In genomic region chr4:112668131-112668530, GRCh38 we compare ENCODE assay signal across 35 cellular contexts.
"Had no signal": no experiment of that assay in that cellular context is flagged by ENCODE, and none has a peak within 500 bp of the region (broad histone marks: within the 10 kb centered on the region; RNA-seq: fewer than 3 reads in every experiment).

No MANE protein-coding gene starts in this region.

- H3K36me3 ChIP-seq: adrenal gland, esophagus squamous epithelium, gastroesophageal sphincter, WERI-Rb-1 had no signal

- DNase-seq: activated CD4-positive, alpha-beta memory T cell treated with anti-CD3 and anti-CD28 coated beads for 36 hours; activated CD4-positive, alpha-beta T cell treated with anti-CD3 and anti-CD28 coated beads for 36 hours; activated CD4-positive, alpha-beta T cell treated with anti-CD3 and anti-CD28 coated beads, Interleukin-2, amount 10 ng/mL, durations not matched to agents 24 days and 14 days; activated CD4-positive, CD25-positive, alpha-beta regulatory T cell; activated CD4-positive, CD25-positive, alpha-beta regulatory T cell treated with anti-CD3 and anti-CD28 coated beads, Interleukin-2, amount 50 U/mL, for 72 hours; activated CD8-positive, alpha-beta memory T cell treated with anti-CD3 and anti-CD28 coated beads, Interleukin-2, amount 10 ng/mL, durations not matched to agents 7 days and 5 days; activated CD8-positive, alpha-beta memory T cell treated with anti-CD3 and anti-CD28 coated beads, Interleukin-2, amount 50 U/mL, for 4 hours; activated CD8-positive, alpha-beta T cell treated with anti-CD3 and anti-CD28 coated beads, Interleukin-2, amount 10 ng/mL, durations not matched to agents 7 days and 5 days; activated effector memory CD4-positive, alpha-beta T cell treated with anti-CD3 and anti-CD28 coated beads, Interleukin-2, amount 50 U/mL, for 16 hours; activated naive CD4-positive, alpha-beta T cell treated with anti-CD3 and anti-CD28 coated beads for 36 hours; activated naive CD8-positive, alpha-beta T cell treated with anti-CD3 and anti-CD28 coated beads for 36 hours; activated naive CD8-positive, alpha-beta T cell treated with anti-CD3 and anti-CD28 coated beads, Interleukin-2, amount 50 U/mL, for 24 hours; activated T-cell treated with anti-CD3 and anti-CD28 coated beads, Interleukin-2, amount 50 U/mL, for 1 hour; activated T-cell treated with anti-CD3 and anti-CD28 coated beads, Interleukin-2, amount 50 U/mL, for 48 hours; adrenal gland; amygdala; aorta; body of pancreas; caudate nucleus; cortex of kidney; dermis blood vessel endothelial cell; effector CD4-positive, alpha-beta T cell; effector memory CD8-positive, alpha-beta T cell; esophagus squamous epithelium; foreskin melanocyte; head of caudate nucleus; T-helper 17 cell; T1000; WERI-Rb-1 had no signal

- H3K9me3 ChIP-seq: adrenal gland, body of pancreas, esophagus squamous epithelium, gastroesophageal sphincter had no signal

- H3K4me1 Mint-ChIP-seq: activated CD4-positive, alpha-beta T cell treated with anti-CD3 and anti-CD28 coated beads for 36 hours; activated CD4-positive, alpha-beta T cell treated with anti-CD3 and anti-CD28 coated beads, Interleukin-2, amount 10 ng/mL, durations not matched to agents 24 days and 14 days; activated CD8-positive, alpha-beta memory T cell treated with anti-CD3 and anti-CD28 coated beads, Interleukin-2, amount 10 ng/mL, durations not matched to agents 7 days and 5 days; activated naive CD4-positive, alpha-beta T cell treated with anti-CD3 and anti-CD28 coated beads, Interleukin-2, amount 50 U/mL, for 24 hours; activated naive CD8-positive, alpha-beta T cell treated with anti-CD3 and anti-CD28 coated beads for 36 hours; activated naive CD8-positive, alpha-beta T cell treated with anti-CD3 and anti-CD28 coated beads, Interleukin-2, amount 50 U/mL, for 24 hours had no signal

- H3K27ac ChIP-seq: adrenal gland, body of pancreas, epithelial cell of prostate, esophagus squamous epithelium, gastroesophageal sphincter, WERI-Rb-1 had no signal

- ATAC-seq: activated CD4-positive, alpha-beta T cell treated with anti-CD3 and anti-CD28 coated beads for 36 hours; activated CD8-positive, alpha-beta memory T cell treated with anti-CD3 and anti-CD28 coated beads, Interleukin-2, amount 10 ng/mL, durations not matched to agents 7 days and 5 days; activated CD8-positive, alpha-beta T cell treated with anti-CD3 and anti-CD28 coated beads, Interleukin-2, amount 10 ng/mL, durations not matched to agents 7 days and 5 days; activated naive CD8-positive, alpha-beta T cell treated with anti-CD3 and anti-CD28 coated beads, Interleukin-2, amount 50 U/mL, for 24 hours; body of pancreas; effector memory CD8-positive, alpha-beta T cell; gastroesophageal sphincter; T-helper 17 cell had no signal

- H3K27ac Mint-ChIP-seq: activated CD4-positive, alpha-beta memory T cell treated with anti-CD3 and anti-CD28 coated beads for 36 hours; activated CD4-positive, alpha-beta T cell treated with anti-CD3 and anti-CD28 coated beads for 36 hours; activated CD4-positive, alpha-beta T cell treated with anti-CD3 and anti-CD28 coated beads, Interleukin-2, amount 10 ng/mL, durations not matched to agents 24 days and 14 days; activated CD8-positive, alpha-beta memory T cell treated with anti-CD3 and anti-CD28 coated beads, Interleukin-2, amount 10 ng/mL, durations not matched to agents 7 days and 5 days; activated CD8-positive, alpha-beta T cell treated with anti-CD3 and anti-CD28 coated beads, Interleukin-2, amount 10 ng/mL, durations not matched to agents 7 days and 5 days; activated naive CD4-positive, alpha-beta T cell treated with anti-CD3 and anti-CD28 coated beads for 36 hours; activated naive CD4-positive, alpha-beta T cell treated with anti-CD3 and anti-CD28 coated beads, Interleukin-2, amount 50 U/mL, for 24 hours; activated naive CD8-positive, alpha-beta T cell treated with anti-CD3 and anti-CD28 coated beads for 36 hours; activated naive CD8-positive, alpha-beta T cell treated with anti-CD3 and anti-CD28 coated beads, Interleukin-2, amount 50 U/mL, for 24 hours; activated T-helper 1 cell treated with anti-CD3 and anti-CD28 coated beads, Interleukin-12 subunit alpha, Interleukin-12 subunit beta, Interleukin-2, Interleukin-4 antibody, amounts not matched to agents 30 ng/mL and 10 ng/mL and 1 ng/mL, durations not matched to agents 14 hours and 24 hours and 36 hours; activated T-helper 2 cell treated with anti-CD3 and anti-CD28 coated beads, Interferon-gamma antibody, Interleukin-2, Interleukin-4, amounts not matched to agents 10 μg/mL and 5 μg/mL and 100 μg/mL, durations not matched to agents 14 hours and 24 hours and 36 hours; effector memory CD8-positive, alpha-beta T cell; T-helper 17 cell; T-helper 2 cell treated with Interferon-gamma antibody and Interleukin-4, amounts not matched to agents 5 μg/mL and 100 μg/mL, for 36 hours had no signal

- H3K4me1 ChIP-seq: adrenal gland, body of pancreas, esophagus squamous epithelium had no signal

- H3K27me3 Mint-ChIP-seq: activated CD4-positive, alpha-beta memory T cell treated with anti-CD3 and anti-CD28 coated beads for 36 hours; activated CD4-positive, alpha-beta T cell treated with anti-CD3 and anti-CD28 coated beads for 36 hours; activated CD4-positive, alpha-beta T cell treated with anti-CD3 and anti-CD28 coated beads, Interleukin-2, amount 10 ng/mL, durations not matched to agents 24 days and 14 days; activated CD8-positive, alpha-beta memory T cell treated with anti-CD3 and anti-CD28 coated beads, Interleukin-2, amount 10 ng/mL, durations not matched to agents 7 days and 5 days; activated naive CD4-positive, alpha-beta T cell treated with anti-CD3 and anti-CD28 coated beads, Interleukin-2, amount 50 U/mL, for 24 hours; activated naive CD8-positive, alpha-beta T cell treated with anti-CD3 and anti-CD28 coated beads for 36 hours; activated naive CD8-positive, alpha-beta T cell treated with anti-CD3 and anti-CD28 coated beads, Interleukin-2, amount 50 U/mL, for 24 hours; effector memory CD8-positive, alpha-beta T cell; T-helper 17 cell had no signal

- H3K27me3 ChIP-seq: adrenal gland, body of pancreas, esophagus squamous epithelium, gastroesophageal sphincter had no signal

- H3K9me3 Mint-ChIP-seq: activated CD4-positive, alpha-beta memory T cell treated with anti-CD3 and anti-CD28 coated beads for 36 hours; activated CD4-positive, alpha-beta T cell treated with anti-CD3 and anti-CD28 coated beads, Interleukin-2, amount 10 ng/mL, durations not matched to agents 24 days and 14 days; activated naive CD4-positive, alpha-beta T cell treated with anti-CD3 and anti-CD28 coated beads for 36 hours; activated naive CD4-positive, alpha-beta T cell treated with anti-CD3 and anti-CD28 coated beads, Interleukin-2, amount 50 U/mL, for 24 hours; activated naive CD8-positive, alpha-beta T cell treated with anti-CD3 and anti-CD28 coated beads for 36 hours; activated naive CD8-positive, alpha-beta T cell treated with anti-CD3 and anti-CD28 coated beads, Interleukin-2, amount 50 U/mL, for 24 hours; activated T-helper 1 cell treated with anti-CD3 and anti-CD28 coated beads, Interleukin-12 subunit alpha, Interleukin-12 subunit beta, Interleukin-2, Interleukin-4 antibody, amounts not matched to agents 30 ng/mL and 10 ng/mL and 1 ng/mL, durations not matched to agents 14 hours and 24 hours and 36 hours; activated T-helper 2 cell treated with anti-CD3 and anti-CD28 coated beads, Interferon-gamma antibody, Interleukin-2, Interleukin-4, amounts not matched to agents 10 μg/mL and 5 μg/mL and 100 μg/mL, durations not matched to agents 14 hours and 24 hours and 36 hours; effector memory CD8-positive, alpha-beta T cell; T-helper 2 cell treated with Interferon-gamma antibody and Interleukin-4, amounts not matched to agents 5 μg/mL and 100 μg/mL, for 36 hours had no signal

- H3K4me3 Mint-ChIP-seq: activated CD4-positive, alpha-beta memory T cell treated with anti-CD3 and anti-CD28 coated beads for 36 hours; activated CD4-positive, alpha-beta T cell treated with anti-CD3 and anti-CD28 coated beads for 36 hours; activated CD4-positive, alpha-beta T cell treated with anti-CD3 and anti-CD28 coated beads, Interleukin-2, amount 10 ng/mL, durations not matched to agents 24 days and 14 days; activated CD8-positive, alpha-beta memory T cell treated with anti-CD3 and anti-CD28 coated beads, Interleukin-2, amount 10 ng/mL, durations not matched to agents 7 days and 5 days; activated CD8-positive, alpha-beta T cell treated with anti-CD3 and anti-CD28 coated beads, Interleukin-2, amount 10 ng/mL, durations not matched to agents 7 days and 5 days; activated naive CD4-positive, alpha-beta T cell treated with anti-CD3 and anti-CD28 coated beads for 36 hours; activated naive CD4-positive, alpha-beta T cell treated with anti-CD3 and anti-CD28 coated beads, Interleukin-2, amount 50 U/mL, for 24 hours; activated naive CD8-positive, alpha-beta T cell treated with anti-CD3 and anti-CD28 coated beads for 36 hours; activated naive CD8-positive, alpha-beta T cell treated with anti-CD3 and anti-CD28 coated beads, Interleukin-2, amount 50 U/mL, for 24 hours; activated T-helper 1 cell treated with anti-CD3 and anti-CD28 coated beads, Interleukin-12 subunit alpha, Interleukin-12 subunit beta, Interleukin-2, Interleukin-4 antibody, amounts not matched to agents 30 ng/mL and 10 ng/mL and 1 ng/mL, durations not matched to agents 14 hours and 24 hours and 36 hours; effector memory CD8-positive, alpha-beta T cell; T-helper 17 cell; T-helper 2 cell treated with Interferon-gamma antibody and Interleukin-4, amounts not matched to agents 5 μg/mL and 100 μg/mL, for 36 hours had no signal

- H3K4me3 ChIP-seq: adrenal gland, body of pancreas, esophagus squamous epithelium, gastroesophageal sphincter had no signal

- H3K36me3 Mint-ChIP-seq: activated CD4-positive, alpha-beta memory T cell treated with anti-CD3 and anti-CD28 coated beads for 36 hours; activated CD8-positive, alpha-beta memory T cell treated with anti-CD3 and anti-CD28 coated beads, Interleukin-2, amount 10 ng/mL, durations not matched to agents 7 days and 5 days; activated naive CD8-positive, alpha-beta T cell treated with anti-CD3 and anti-CD28 coated beads for 36 hours had no signal
